13 cellular contexts compared by ENCODE assay signal in genomic region chr10:69452676-69453415, GRCh38. TPM values are rescaled to one million over a fixed set of nuclear protein-coding genes. Genes with fewer than 3 reads are reported as not detected.
A peak's percentile ranks its signal among the peaks of the same experiment; 100 is the strongest.
DNase-seq lines count a peak whose midpoint lies in the region; ATAC-seq and TF ChIP-seq lines count a peak whose summit lies in the region.
"Had no signal": no experiment of that assay in that cellular context is flagged by ENCODE, and none has a peak within 500 bp of the region (broad histone marks: within the 10 kb centered on the region; RNA-seq: fewer than 3 reads in every experiment).

No MANE protein-coding gene starts in this region.

- peak overlapping the region; percentile 89 for H3K4me3 Mint-ChIP-seq in T-helper 1 cell treated with Interleukin-12 subunit alpha and Interleukin-12 subunit beta and Interleukin-4 antibody, amounts not matched to agents 30 μg/mL and 1 μg/mL, for 36 hours
- peak overlapping the region; percentile 29 to 90 (median 87) for H3K4me3 Mint-ChIP-seq in T-cell

- peak overlapping the region in 1 of 2 donors; percentile 67 for H3K4me3 ChIP-seq in esophagus (ENCODE audit: low read depth in 1 of 2, low read length in 2 of 2)
- peak overlapping the region; percentile 98 for H3K4me3 ChIP-seq in psoas muscle
- no peak overlapping the region for H3K4me3 ChIP-seq in GM23248
- H3K4me3 ChIP-seq in tibial artery = no peak overlapping the region

- intact Hi-C loops in psoas muscle (cut with DNase I) (no loop called here), tibial artery (cut with DNase I; ENCODE audit: low total_unique reads) (loop anchor here (5.0 kb wide), 1 partner anchor 44 kb away; no protein-coding TSS in a partner anchor)

- in situ Hi-C loops in GM23248 (cut with MboI) = no loop called here

- 0 out of 2 replicates have a peak, but pooled peaks cover 4% of the 10 kb centered on the region for H3F3A ChIP-seq in GM23248 (ENCODE audit: insufficient read depth)

- H3K27me3 Mint-ChIP-seq in T-helper 1 cell treated with Interleukin-12 subunit alpha and Interleukin-12 subunit beta and Interleukin-4 antibody, amounts not matched to agents 30 μg/mL and 1 μg/mL, for 36 hours (ENCODE audit: low read depth) = peaks cover 16% of the 10 kb centered on the region
- H3K27me3 Mint-ChIP-seq in T-cell = peaks cover 3 to 6% of the 10 kb centered on the region in 2 donors

- TF ChIP-seq CTCF in psoas muscle (IDR thresholded peaks at IDR 0.05) = no peak
- no peak for TF ChIP-seq CTCF in tibial artery (IDR thresholded peaks at IDR 0.05)

- CTCF ChIA-PET in T-cell (lab: Charles Lee) = interaction anchor here in 1 of 2 donors (0.6 to 0.8 kb wide), 2 partner anchors 16 to 43 kb away, joined by 3 read pairs; no protein-coding TSS in a partner anchor

- no peaks in the 10 kb centered on the region for H3K36me3 Mint-ChIP-seq in T-helper 1 cell treated with Interleukin-12 subunit alpha and Interleukin-12 subunit beta and Interleukin-4 antibody, amounts not matched to agents 30 μg/mL and 1 μg/mL, for 36 hours (ENCODE audit: low read depth)
- no peaks in the 10 kb centered on the region for H3K36me3 Mint-ChIP-seq in T-cell

- ATAC-seq in T-cell (replicated peaks in 1 of 4) (no peak), psoas muscle (no peak)

- no peak overlapping the region for H2AFZ ChIP-seq in GM23248

- H3K27ac ChIP-seq in esophagus (ENCODE audit: low read depth in 2 of 2, low read length in 1 of 2) (peak overlapping the region; percentile 2 to 20), psoas muscle (peak overlapping the region; percentile 91), GM23248 (no peak overlapping the region), tibial artery (peak overlapping the region in 1 of 2 donors; percentile 14)
- H3K27ac ChIP-seq: ovary had no signal

- WGBS in esophagus, 2 donors = 84% methylated on average over 6 of the region's 6 CpGs
- WGBS in psoas muscle, 3 donors = 57 to 75% (median 69%) methylated on average over 6 of the region's 6 CpGs
- WGBS in GM23248 (ENCODE audit: low coverage in 1 of 2, low lambda C conversion rate in 2 of 2, missing lambda C conversion rate in 2 of 2), 2 experiments = 70 to 79% methylated on average over 6 of the region's 6 CpGs

- H3K79me2 ChIP-seq in GM23248 (ENCODE audit: insufficient read depth) = no peaks in the 10 kb centered on the region

- H3K9ac ChIP-seq in GM23248 = no peak overlapping the region

- H3K9me3 Mint-ChIP-seq in T-helper 1 cell treated with Interleukin-12 subunit alpha and Interleukin-12 subunit beta and Interleukin-4 antibody, amounts not matched to agents 30 μg/mL and 1 μg/mL, for 36 hours = no peaks in the 10 kb centered on the region
- no peaks in the 10 kb centered on the region for H3K9me3 Mint-ChIP-seq in T-cell

- no peaks in the 10 kb centered on the region for H3K9me2 ChIP-seq in GM23248 (ENCODE audit: insufficient read depth)

- H3K9me3 ChIP-seq in esophagus (ENCODE audit: control insufficient read depth in 2 of 2, insufficient read depth in 1 of 2, low read depth in 1 of 2, low read length in 1 of 2) = no peaks in the 10 kb centered on the region
- H3K9me3 ChIP-seq in psoas muscle = no peaks in the 10 kb centered on the region
- H3K9me3 ChIP-seq in GM23248 (ENCODE audit: low read depth) = no peaks in the 10 kb centered on the region
- H3K9me3 ChIP-seq in tibial artery = no peaks in the 10 kb centered on the region
- H3K9me3 ChIP-seq: ovary had no signal

- POLR2A ChIA-PET in T-cell (lab: Charles Lee) = no interaction called here

- H3K4me1 Mint-ChIP-seq in T-helper 1 cell treated with Interleukin-12 subunit alpha and Interleukin-12 subunit beta and Interleukin-4 antibody, amounts not matched to agents 30 μg/mL and 1 μg/mL, for 36 hours (ENCODE audit: low read depth) = peaks cover 18% of the 10 kb centered on the region
- peaks cover 23 to 29% (median 23%) of the 10 kb centered on the region in 3 donors for H3K4me1 Mint-ChIP-seq in T-cell

- H4K20me1 ChIP-seq in GM23248 (ENCODE audit: insufficient read depth) = no peaks in the 10 kb centered on the region

- DNase-seq in T-helper 1 cell = no peak
- DNase-seq in T-cell = no peak
- DNase-seq in psoas muscle = no peak
- DNase-seq in UCSD-AML1 (lab: John Stamatoyannopoulos, UW; ENCODE audit: unreplicated experiment) = no peak
- DNase-seq in GM23248 = no peak
- no peak for DNase-seq in tibial artery
- DNase-seq: DMS53; NCI-H1930; ovary; stimulated activated CD4-positive, alpha-beta T cell treated with anti-CD3 and anti-CD28 coated beads, Interleukin-4, amount 100 ng/mL, for 1 hour had no signal

- peaks cover 8 to 18% of the 10 kb centered on the region in 2 donors for H3K4me1 ChIP-seq in esophagus (ENCODE audit: control insufficient read depth in 2 of 2, insufficient read depth in 2 of 2, low read length in 1 of 2)
- H3K4me1 ChIP-seq in psoas muscle = peaks cover 71% of the 10 kb centered on the region
- H3K4me1 ChIP-seq in GM23248 (ENCODE audit: insufficient read depth) = peaks cover 5% of the 10 kb centered on the region; the same call in 1 of the 2 replicates
- peaks cover 0 to 43% (median 18%) of the 10 kb centered on the region in 4 donors for H3K4me1 ChIP-seq in tibial artery

- no peak overlapping the region for H3K27ac Mint-ChIP-seq in T-helper 1 cell treated with Interleukin-12 subunit alpha and Interleukin-12 subunit beta and Interleukin-4 antibody, amounts not matched to agents 30 μg/mL and 1 μg/mL, for 36 hours
- no peak overlapping the region for H3K27ac Mint-ChIP-seq in T-cell

- H3K36me3 ChIP-seq in esophagus (ENCODE audit: control insufficient read depth in 2 of 2, insufficient read depth in 2 of 2, low read length in 1 of 2) = peaks cover 0 to 10% of the 10 kb centered on the region in 2 donors
- H3K36me3 ChIP-seq in psoas muscle (ENCODE audit: insufficient read depth in 1 of 2, low read depth in 1 of 2) = no peaks in the 10 kb centered on the region
- no peaks in the 10 kb centered on the region for H3K36me3 ChIP-seq in GM23248 (ENCODE audit: low read depth)
- no peaks in the 10 kb centered on the region for H3K36me3 ChIP-seq in tibial artery
- H3K36me3 ChIP-seq: ovary had no signal

- H3K27me3 ChIP-seq in esophagus (ENCODE audit: control insufficient read depth in 1 of 2, insufficient read depth in 2 of 2, low read length in 2 of 2) (no peaks in the 10 kb centered on the region), psoas muscle (ENCODE audit: insufficient read depth in 3 of 3, low read length in 2 of 3) (no peaks in the 10 kb centered on the region), GM23248 (replicated peaks; ENCODE audit: insufficient read depth) (peaks cover 19% of the 10 kb centered on the region), tibial artery (no peaks in the 10 kb centered on the region)
- H3K27me3 ChIP-seq: ovary had no signal

- H3K4me2 ChIP-seq in GM23248 (ENCODE audit: unreplicated experiment) = no peak overlapping the region

RNA-seq across cellular contexts. Expression of gene TSPAN15, which starts 1.6 kb away (rescaled TPM):
- total RNA-seq in T-cell = 1 to 10 TPM; 2.9 to 8.2 (median 6.2) TPM
- 10 to 100 TPM in 1 of 2 donors, 1 to 10 TPM in 1; 8.0 to 23.8 TPM for polyA plus RNA-seq in esophagus
- 10 to 100 TPM in 1 of 4 donors, 1 to 10 TPM in 3; 6.3 to 35.0 (median 8.6) TPM for total RNA-seq in psoas muscle
- polyA plus RNA-seq in psoas muscle = 10 to 100 TPM; 10.7 to 11.7 (median 11.6) TPM
- not detected in 2 replicates for total RNA-seq in GM23248 (2014; rRNA removed; shearing (Covaris generic))
- 0.29 and 0.34 TPM in 2 replicates for polyA plus RNA-seq in GM23248 (2016; fragmentation: Nextera tagmentation; extraction: Ambion mirVana)

RNA-seq across cellular contexts. Expression of gene TACR2, which starts 36.1 kb away (rescaled TPM):
- total RNA-seq in T-cell (not detected), psoas muscle (under 1 TPM; 0.21 to 0.46 (median 0.23) TPM)
- polyA plus RNA-seq in esophagus (1 to 10 TPM; 5.8 to 9.6 TPM), psoas muscle (under 1 TPM; 0.25 to 0.61 (median 0.31) TPM), GM23248 (2016; fragmentation: Nextera tagmentation; extraction: Ambion mirVana) (0.24 and 0.25 TPM in 2 replicates)
- 0.54 TPM in 1 of 2 replicates, not detected in the other for total RNA-seq in GM23248 (2014; rRNA removed; shearing (Covaris generic))
- total RNA-seq: A172 had no signal
